ENCODE assay signal across 8 cellular contexts in the genomic region with DNA sequence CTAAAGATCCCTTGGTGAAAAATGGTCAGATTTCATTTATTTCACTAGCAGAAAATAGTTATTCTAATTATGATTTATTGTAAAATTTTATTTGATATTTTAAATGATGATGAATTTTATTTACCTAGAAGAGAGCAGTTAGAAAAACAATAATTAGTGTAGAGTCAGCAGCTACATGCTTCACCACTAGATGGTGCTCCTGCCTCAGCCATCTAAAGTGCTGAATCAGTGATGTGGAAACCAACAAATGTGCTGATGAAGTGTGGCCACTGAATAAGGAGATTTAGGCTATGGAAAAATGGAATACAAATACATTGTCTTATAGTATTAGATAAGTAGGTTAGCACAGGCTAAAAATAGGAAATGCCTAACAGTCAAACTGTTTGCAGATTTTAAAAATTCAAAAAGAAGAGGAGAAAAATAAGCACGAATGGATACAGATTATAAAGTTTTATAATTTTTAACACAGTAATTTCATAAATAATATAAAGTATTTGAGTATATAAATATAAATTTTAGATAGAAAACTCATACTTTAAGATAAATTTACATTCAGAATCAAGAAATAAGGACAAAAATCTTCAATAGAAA.
DNase-seq lines count a peak whose midpoint lies in the region; ATAC-seq, FAIRE-seq and TF ChIP-seq lines count a peak whose summit lies in the region.

No MANE protein-coding gene starts in this region.

- peak; percentile 81 for DNase-seq in GM12865 (ENCODE audit: low read depth)
- peak; percentile 58 for DNase-seq in NCI-H1048 (lab: John Stamatoyannopoulos, UW)
- peak; percentile 87 for DNase-seq in activated naive CD4-positive, alpha-beta T cell treated with anti-CD3 and anti-CD28 coated beads for 36 hours
- DNase-seq in globus pallidus (ENCODE audit: low spot score) = peak; percentile 80
- DNase-seq in pancreas = peak in 5 of 6 donors; percentile 39 to 78 (median 56)
- DNase-seq in type B pancreatic cell (ENCODE audit: extremely low spot score, unreplicated experiment) = no peak
- no peak for DNase-seq in GM19240 (ENCODE audit: insufficient read length, low spot score)

- H3K36me3 ChIP-seq in pancreas = no peaks in the 10 kb centered on the region

- no peaks in the 10 kb centered on the region for H3K9me3 Mint-ChIP-seq in activated naive CD4-positive, alpha-beta T cell treated with anti-CD3 and anti-CD28 coated beads for 36 hours
- no peaks in the 10 kb centered on the region for H3K9me3 Mint-ChIP-seq in type B pancreatic cell

- H3K4me1 ChIP-seq in pancreas = no peaks in the 10 kb centered on the region

- peaks cover 4% of the 10 kb centered on the region for H3K27me3 Mint-ChIP-seq in activated naive CD4-positive, alpha-beta T cell treated with anti-CD3 and anti-CD28 coated beads for 36 hours (ENCODE audit: low read depth)
- no peaks in the 10 kb centered on the region for H3K27me3 Mint-ChIP-seq in type B pancreatic cell

- H3K27ac Mint-ChIP-seq in activated naive CD4-positive, alpha-beta T cell treated with anti-CD3 and anti-CD28 coated beads for 36 hours = no peak overlapping the region
- H3K27ac Mint-ChIP-seq in type B pancreatic cell = no peak overlapping the region

- CTCF ChIA-PET in activated naive CD4-positive, alpha-beta T cell treated with anti-CD3 and anti-CD28 coated beads for 36 hours (lab: Charles Lee) = interaction anchor here (0.6 to 2.5 kb wide), 7 partner anchors 10 to 939 kb away, joined by 3 to 9 read pairs (median 4); a partner anchor contains a TSS

- no peaks in the 10 kb centered on the region for H3K27me3 ChIP-seq in pancreas

- intact Hi-C loops in activated naive CD4-positive, alpha-beta T cell treated with anti-CD3 and anti-CD28 coated beads for 36 hours (cut with micrococcal nuclease) = loop anchor here (1.0 to 10.0 kb wide), 12 partner anchors 121 to 1897 kb away; a partner anchor contains a TSS
- intact Hi-C loops in pancreas (cut with DNase I) = loop anchor here in 1 of 3 donors (5.0 to 10.0 kb wide), 2 partner anchors 167 to 669 kb away; no protein-coding TSS in a partner anchor

- H3K4me1 Mint-ChIP-seq in activated naive CD4-positive, alpha-beta T cell treated with anti-CD3 and anti-CD28 coated beads for 36 hours (ENCODE audit: low read depth) = peaks cover 4% of the 10 kb centered on the region
- H3K4me1 Mint-ChIP-seq in type B pancreatic cell (ENCODE audit: unreplicated experiment) = peaks cover 9% of the 10 kb centered on the region

- 57 to 58% methylated on average over 1 of the region's 1 CpG for WGBS in pancreas, 2 donors

- H3K27ac ChIP-seq in pancreas = no peak overlapping the region

- H3K9me3 ChIP-seq in pancreas = no peaks in the 10 kb centered on the region

- no peak overlapping the region for H3K4me3 Mint-ChIP-seq in activated naive CD4-positive, alpha-beta T cell treated with anti-CD3 and anti-CD28 coated beads for 36 hours
- no peak overlapping the region for H3K4me3 Mint-ChIP-seq in type B pancreatic cell

- no peak overlapping the region for H3K4me3 ChIP-seq in GM12865 (ENCODE audit: low read depth, low read length)
- no peak overlapping the region for H3K4me3 ChIP-seq in pancreas

- FAIRE-seq in pancreas (lab: Jason Lieb, UNC) = peak; percentile 98

- peak; percentile 86 for TF ChIP-seq CTCF in GM12865 (IDR thresholded peaks at IDR 0.05; ENCODE audit: insufficient read depth, low read depth, low read length, missing control alignments)
- TF ChIP-seq CTCF in pancreas (IDR thresholded peaks at IDR 0.05) = peak; percentile 75 to 86 (median 78)
- TF ChIP-seq CTCF in type B pancreatic cell (conservative IDR thresholded peaks at IDR 0.05) = peak; percentile 98

- ATAC-seq in SK-N-SH treated with all-trans-retinoic acid at 6 μM for 48 hours (peak; percentile 74), pancreas (peak; percentile 87 to 98 (median 96))

- H3K36me3 Mint-ChIP-seq in activated naive CD4-positive, alpha-beta T cell treated with anti-CD3 and anti-CD28 coated beads for 36 hours (ENCODE audit: low read depth) = no peaks in the 10 kb centered on the region
- H3K36me3 Mint-ChIP-seq in type B pancreatic cell = peaks cover 8% of the 10 kb centered on the region

TF ChIP-seq in SK-N-SH treated with all-trans-retinoic acid at 6 μM for 48 hours, 23 proteins besides CTCF, POLR2A, EP300 and RAD21:
- TF ChIP-seq ZC3H10 (CRISPR knock-in tag; IDR thresholded peaks at IDR 0.05) (no peak), ISL1 (CRISPR knock-in tag; IDR thresholded peaks at IDR 0.05) (no peak), ZNF8 (CRISPR knock-in tag; IDR thresholded peaks at IDR 0.05) (no peak), TCF4 (CRISPR knock-in tag; IDR thresholded peaks at IDR 0.05; ENCODE audit: borderline replicate concordance) (no peak), BACH2 (CRISPR knock-in tag; IDR thresholded peaks at IDR 0.05; ENCODE audit: borderline replicate concordance) (no peak)

Comparison
In these comparisons a context has a peak if more than half of its experiments do, and no peak if none do; other contexts are left out.
1. DNase-seq: peak in GM12865 (single experiment), NCI-H1048 (single experiment), activated naive CD4-positive, alpha-beta T cell treated with anti-CD3 and anti-CD28 coated beads for 36 hours (single experiment), globus pallidus (single experiment) and pancreas (5 of 6); none in type B pancreatic cell (single experiment) and GM19240 (single experiment).
2. Peak in every context shown above with its lines, with median percentiles within 50 percentile points of each other: CTCF ChIP-seq.